Comparison of ENCODE assay signal across 18 cellular contexts in genomic region chrX:34557733-34558132, GRCh38.
DNase-seq lines count a peak whose midpoint lies in the region; ATAC-seq, FAIRE-seq and TF ChIP-seq lines count a peak whose summit lies in the region.
"Had no signal": no experiment of that assay in that cellular context is flagged by ENCODE, and none has a peak within 500 bp of the region (broad histone marks: within the 10 kb centered on the region; RNA-seq: fewer than 3 reads in every experiment).

No MANE protein-coding gene starts in this region.

- CTCF ChIA-PET in A673 (lab: Charles Lee), result no interaction called here

- H2AK5ac ChIP-seq in mesendoderm (ENCODE audit: low read length), result no peak overlapping the region

- no peaks in the 10 kb centered on the region for H3K4me1 Mint-ChIP-seq in astrocyte (ENCODE audit: low read depth, unreplicated experiment)
- H3K4me1 Mint-ChIP-seq: CD14-positive monocyte had no signal

- H3K23ac ChIP-seq in mesendoderm (ENCODE audit: low read length), result no peak overlapping the region

- H3K9ac ChIP-seq in HUES48 (ENCODE audit: low read depth, low read length) (peak overlapping the region; percentile 21; the same call in 1 of the 2 replicates), astrocyte (ENCODE audit: low read length) (no peak overlapping the region), mesendoderm (ENCODE audit: low read length) (no peak overlapping the region)

- DNase-seq in astrocyte (ENCODE audit: low read depth) (no peak), iPS DF 4.7 (ENCODE audit: extremely low read depth, low spot score) (peak; percentile 58), mesendoderm (peak; percentile 34), A673 (ENCODE audit: low spot score) (no peak), midbrain (lab: John Stamatoyannopoulos, UW) (no peak)
- no peak for DNase-seq in activated CD4-positive, alpha-beta T cell treated with anti-CD3 and anti-CD28 coated beads for 48 hours
- DNase-seq: CD8-positive, alpha-beta T cell; COR-L47; DND-41; GF-D8; IMR-90; KBM-7 had no signal

- ATAC-seq in HG03432 (IDR thresholded peaks at IDR 0.05; ENCODE audit: unreplicated experiment), result no peak
- ATAC-seq: A549; CD8-positive, alpha-beta T cell had no signal

- H3K79me1 ChIP-seq in mesendoderm (ENCODE audit: low read length), result no peaks in the 10 kb centered on the region

- H3K27ac ChIP-seq in HUES48 (ENCODE audit: low read depth, low read length) (peak overlapping the region; percentile 77), astrocyte (ENCODE audit: low read depth, low read length) (no peak overlapping the region), mesendoderm (ENCODE audit: low read depth, low read length) (no peak overlapping the region), A673 (ENCODE audit: low read depth, low read length, poor library complexity, severe bottlenecking) (no peak overlapping the region)
- H3K27ac ChIP-seq: A549 had no signal

- H3K4me3 ChIP-seq in HUES48 (ENCODE audit: low read depth, low read length) (peak overlapping the region; percentile 30; the same call in 1 of the 2 replicates), astrocyte (ENCODE audit: insufficient read depth, low read depth, low read length) (no peak overlapping the region), mesendoderm (ENCODE audit: low read length) (no peak overlapping the region), A673 (ENCODE audit: low read depth, low read length, poor library complexity, severe bottlenecking) (no peak overlapping the region)
- H3K4me3 ChIP-seq: A549 had no signal

- POLR2A ChIA-PET in A673 (lab: Charles Lee; ENCODE audit: low non-redundant PET), result no interaction called here

- H3K9me3 Mint-ChIP-seq in astrocyte (ENCODE audit: unreplicated experiment), result no peaks in the 10 kb centered on the region
- H3K9me3 Mint-ChIP-seq: CD8-positive, alpha-beta T cell had no signal

- no peak overlapping the region for H3K27ac Mint-ChIP-seq in astrocyte (ENCODE audit: unreplicated experiment)
- H3K27ac Mint-ChIP-seq: CD8-positive, alpha-beta T cell had no signal

- peak; percentile 64 for FAIRE-seq in astrocyte (lab: Jason Lieb, UNC)
- FAIRE-seq: H54, HTR-8/SVneo had no signal

- H3K36me3 Mint-ChIP-seq in astrocyte (ENCODE audit: low read depth, unreplicated experiment), result no peaks in the 10 kb centered on the region
- H3K36me3 Mint-ChIP-seq: CD14-positive monocyte; CD8-positive, alpha-beta T cell had no signal

- no peak overlapping the region for H3K4me3 Mint-ChIP-seq in astrocyte (ENCODE audit: unreplicated experiment)
- H3K4me3 Mint-ChIP-seq: CD14-positive monocyte; CD8-positive, alpha-beta T cell had no signal

- no peaks in the 10 kb centered on the region for H3K79me2 ChIP-seq in astrocyte (ENCODE audit: insufficient read depth, low read length)
- no peaks in the 10 kb centered on the region for H3K79me2 ChIP-seq in mesendoderm (ENCODE audit: control insufficient read depth, insufficient read depth, low read length)

- no peak overlapping the region for H3K56ac ChIP-seq in mesendoderm (ENCODE audit: low read length)

- intact Hi-C loops in A673 (cut with micrococcal nuclease; ENCODE audit: unreplicated experiment), result no loop called here

- H3K36me3 ChIP-seq in HUES48 (ENCODE audit: control insufficient read depth, insufficient read depth, low read length), result no peaks in the 10 kb centered on the region
- H3K36me3 ChIP-seq in astrocyte (ENCODE audit: insufficient read depth, low read length), result no peaks in the 10 kb centered on the region
- no peaks in the 10 kb centered on the region for H3K36me3 ChIP-seq in mesendoderm (ENCODE audit: control insufficient read depth, insufficient read depth, low read length)
- H3K36me3 ChIP-seq in A673 (ENCODE audit: insufficient read depth, low read length, poor library complexity, severe bottlenecking), result no peaks in the 10 kb centered on the region

- no peak overlapping the region for H2BK120ac ChIP-seq in mesendoderm (ENCODE audit: low read depth, low read length)

- TF ChIP-seq CTCF in astrocyte (IDR thresholded peaks at IDR 0.05; ENCODE audit: insufficient read depth, low read depth, low read length) (no peak), A673 (conservative IDR thresholded peaks at IDR 0.05; ENCODE audit: low read depth, low read length) (no peak)

- H3K4me1 ChIP-seq in HUES48 (ENCODE audit: control insufficient read depth, insufficient read depth, low read length), result peaks cover 64% of the 10 kb centered on the region
- no peaks in the 10 kb centered on the region for H3K4me1 ChIP-seq in astrocyte (ENCODE audit: insufficient read depth, low read length)
- no peaks in the 10 kb centered on the region for H3K4me1 ChIP-seq in mesendoderm (ENCODE audit: control insufficient read depth, low read depth, low read length)
- H3K4me1 ChIP-seq in A673 (ENCODE audit: insufficient read depth, low read length, poor library complexity, severe bottlenecking), result peaks cover 14% of the 10 kb centered on the region
- H3K4me1 ChIP-seq: A549 had no signal

- no peak overlapping the region for H2BK15ac ChIP-seq in mesendoderm (replicated peaks; ENCODE audit: low read depth)

- no TSS peak for BruUV-seq in A673 (replicated peaks; lab: Mats Ljungman, UMichigan)

- no peak overlapping the region for H2AFZ ChIP-seq in astrocyte (ENCODE audit: low read depth, low read length)

- H3K4ac ChIP-seq in mesendoderm (ENCODE audit: low read depth, low read length), result no peak overlapping the region

- H3K18ac ChIP-seq in mesendoderm (ENCODE audit: low read length), result no peak overlapping the region

- H2BK5ac ChIP-seq in mesendoderm (ENCODE audit: low read length), result no peak overlapping the region

- no peak overlapping the region for H4K8ac ChIP-seq in mesendoderm (ENCODE audit: low read depth, low read length)

- H3K4me2 ChIP-seq in astrocyte (ENCODE audit: low read length) (no peak overlapping the region), mesendoderm (ENCODE audit: low read length) (no peak overlapping the region)
- H3K4me2 ChIP-seq: A549 had no signal

- H3K27me3 ChIP-seq in HUES48 (ENCODE audit: control insufficient read depth, insufficient read depth, low read length) (peaks cover 20% of the 10 kb centered on the region), astrocyte (ENCODE audit: insufficient read depth, low read length) (no peaks in the 10 kb centered on the region), mesendoderm (ENCODE audit: insufficient read depth, low read length, poor library complexity) (no peaks in the 10 kb centered on the region), A673 (replicated peaks; ENCODE audit: insufficient read depth, low read depth, low read length, poor library complexity) (no peaks in the 10 kb centered on the region)

- no CpG with 5 or more reads among the region's 1 CpG for WGBS in mesendoderm (ENCODE audit: extremely low coverage, insufficient coverage, low lambda C conversion rate)

- no peak overlapping the region for H4K5ac ChIP-seq in mesendoderm (ENCODE audit: low read length)

- no peaks in the 10 kb centered on the region for H3K27me3 Mint-ChIP-seq in astrocyte (ENCODE audit: low read depth, unreplicated experiment)

- H3K9me3 ChIP-seq in HUES48 (ENCODE audit: control insufficient read depth, insufficient read depth, low read length) (no peaks in the 10 kb centered on the region), astrocyte (ENCODE audit: insufficient read depth, low read depth, low read length) (no peaks in the 10 kb centered on the region), A673 (ENCODE audit: low read depth, low read length, poor library complexity, severe bottlenecking) (no peaks in the 10 kb centered on the region)
- H3K9me3 ChIP-seq: A549 had no signal

- H4K20me1 ChIP-seq in astrocyte (ENCODE audit: insufficient read depth, low read length), result no peaks in the 10 kb centered on the region

Comparison
In these comparisons a context has a peak if more than half of its experiments do, and no peak if none do; other contexts are left out.
1. DNase-seq: peak in iPS DF 4.7 (single experiment) and mesendoderm (single experiment); none in astrocyte (single experiment), A673 (single experiment), activated CD4-positive, alpha-beta T cell treated with anti-CD3 and anti-CD28 coated beads for 48 hours (single experiment) and midbrain (single experiment).